Comparison of ENCODE assay signal across 22 cellular contexts in the genomic region with DNA sequence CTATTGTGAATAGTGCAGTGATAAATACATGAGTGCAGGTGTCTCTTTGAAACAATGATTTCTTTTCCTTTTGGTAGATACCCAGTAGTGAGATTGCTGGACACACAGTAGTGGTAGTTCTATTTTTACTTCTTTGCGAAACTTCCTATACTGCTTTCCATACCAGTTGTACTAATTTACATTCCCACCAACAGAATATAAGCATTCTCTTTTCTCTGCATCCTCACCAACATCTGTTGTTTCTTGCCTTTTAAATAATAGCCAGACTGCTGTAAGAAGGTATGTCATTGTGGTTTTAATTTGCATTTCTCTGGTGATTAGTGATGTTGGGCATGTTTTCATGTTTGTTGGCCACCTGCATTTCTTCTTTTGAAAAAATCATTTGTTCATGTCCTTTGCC.
DNase-seq lines count a peak whose midpoint lies in the region; ATAC-seq and FAIRE-seq lines count a peak whose summit lies in the region.
"Had no signal": no experiment of that assay in that cellular context is flagged by ENCODE, and none has a peak within 500 bp of the region (broad histone marks: within the 10 kb centered on the region; RNA-seq: fewer than 3 reads in every experiment).

No MANE protein-coding gene starts in this region.

- FAIRE-seq in islet of Langerhans (lab: Jason Lieb, UNC) = peak; percentile 82
- FAIRE-seq: small intestine had no signal

- ATAC-seq in GM19023 (IDR thresholded peaks at IDR 0.05; ENCODE audit: unreplicated experiment) (peak; percentile 72), GM21381 (IDR thresholded peaks at IDR 0.05; ENCODE audit: unreplicated experiment) (peak; percentile 60), HG03045 (IDR thresholded peaks at IDR 0.05; ENCODE audit: unreplicated experiment) (peak; percentile 59), HG03460 (IDR thresholded peaks at IDR 0.05; ENCODE audit: unreplicated experiment) (no peak), HG02973 (IDR thresholded peaks at IDR 0.05; ENCODE audit: unreplicated experiment) (no peak)
- ATAC-seq: activated T-helper 17 cell treated with anti-CD3 and anti-CD28 coated beads, Interleukin-2, amount 50 U/mL, for 72 hours; heart right ventricle had no signal

- DNase-seq in activated gamma-delta T cell (lab: John Stamatoyannopoulos, UW) = no peak
- DNase-seq: activated CD4-positive, alpha-beta T cell treated with anti-CD3 and anti-CD28 coated beads, Interleukin-2, amount 10 ng/mL, durations not matched to agents 7 days and 5 days; activated naive CD8-positive, alpha-beta T cell treated with anti-CD3 and anti-CD28 coated beads, Interleukin-2, amount 10 ng/mL, durations not matched to agents 7 days and 5 days; CD4-positive, alpha-beta memory T cell; DMS 273 treated with DMSO at 0.1 percent for 48 hours; H7; heart right ventricle; mesendoderm; naive B cell; NCI-H1436; NCI-H510A treated with DMSO at 0.1 percent for 48 hours; occipital lobe; small intestine; stimulated activated CD4-positive, alpha-beta T cell treated with anti-CD3 and anti-CD28 coated beads, Interleukin-2, amount 100 ng/mL, for 48 hours; stimulated activated naive CD4-positive, alpha-beta T cell had no signal

Comparison
In these comparisons a context has a peak if more than half of its experiments do, and no peak if none do; other contexts are left out.
1. ATAC-seq: peak in GM19023 (single experiment), GM21381 (single experiment) and HG03045 (single experiment); none in HG03460 (single experiment) and HG02973 (single experiment).